ENCODE assay signal across 10 cellular contexts in genomic region chrX:39029221-39029620, GRCh38.
"Had no signal": no experiment of that assay in that cellular context is flagged by ENCODE, and none has a peak within 500 bp of the region (broad histone marks: within the 10 kb centered on the region; RNA-seq: fewer than 3 reads in every experiment).

No MANE protein-coding gene starts in this region.

- H3K27ac Mint-ChIP-seq: GM23338, H9, HFFc6 had no signal

- H3K4me1 Mint-ChIP-seq: GM23338, H9 had no signal

- H3K9ac ChIP-seq: KMS-11 had no signal

- H3K4me3 Mint-ChIP-seq: GM23338, H9, HFFc6 had no signal

- H3K27ac ChIP-seq: HL-60, KMS-11 had no signal

- FAIRE-seq: H1, H54 had no signal

- DNase-seq: H9, HCEC 1CT, HFFc6, IMR-90, KBM-7 had no signal

- ATAC-seq: GM23338 had no signal

- H3K4me3 ChIP-seq: GM23338 had no signal
